Comparison of ENCODE assay signal across 1 cellular context in genomic region chr12:43758247-43758727, GRCh38.
TF ChIP-seq lines count a peak whose summit lies in the region.

No MANE protein-coding gene starts in this region.

TF ChIP-seq in HepG2, 621 proteins besides CTCF, POLR2A, EP300 and RAD21 (continued from another document):
- TF ChIP-seq SKIL (CRISPR knock-in tag; IDR thresholded peaks at IDR 0.05; ENCODE audit: borderline replicate concordance): no peak
- no peak for TF ChIP-seq GLI4 (CRISPR knock-in tag; IDR thresholded peaks at IDR 0.05; ENCODE audit: borderline replicate concordance)
- no peak for TF ChIP-seq ZSCAN12 (CRISPR knock-in tag; IDR thresholded peaks at IDR 0.05)
- no peak for TF ChIP-seq RXRB (CRISPR knock-in tag; IDR thresholded peaks at IDR 0.05; ENCODE audit: borderline replicate concordance)
- no peak for TF ChIP-seq GABPB1 (CRISPR knock-in tag; IDR thresholded peaks at IDR 0.05)
- no peak for TF ChIP-seq ZNF232 (CRISPR knock-in tag; IDR thresholded peaks at IDR 0.05; ENCODE audit: borderline replicate concordance)
- TF ChIP-seq ONECUT2 (CRISPR knock-in tag; IDR thresholded peaks at IDR 0.05): no peak
- TF ChIP-seq NRL (CRISPR knock-in tag; IDR thresholded peaks at IDR 0.05; ENCODE audit: borderline replicate concordance): no peak
- no peak for TF ChIP-seq KAT8 (CRISPR knock-in tag; IDR thresholded peaks at IDR 0.05)
- TF ChIP-seq, protein P1, sequence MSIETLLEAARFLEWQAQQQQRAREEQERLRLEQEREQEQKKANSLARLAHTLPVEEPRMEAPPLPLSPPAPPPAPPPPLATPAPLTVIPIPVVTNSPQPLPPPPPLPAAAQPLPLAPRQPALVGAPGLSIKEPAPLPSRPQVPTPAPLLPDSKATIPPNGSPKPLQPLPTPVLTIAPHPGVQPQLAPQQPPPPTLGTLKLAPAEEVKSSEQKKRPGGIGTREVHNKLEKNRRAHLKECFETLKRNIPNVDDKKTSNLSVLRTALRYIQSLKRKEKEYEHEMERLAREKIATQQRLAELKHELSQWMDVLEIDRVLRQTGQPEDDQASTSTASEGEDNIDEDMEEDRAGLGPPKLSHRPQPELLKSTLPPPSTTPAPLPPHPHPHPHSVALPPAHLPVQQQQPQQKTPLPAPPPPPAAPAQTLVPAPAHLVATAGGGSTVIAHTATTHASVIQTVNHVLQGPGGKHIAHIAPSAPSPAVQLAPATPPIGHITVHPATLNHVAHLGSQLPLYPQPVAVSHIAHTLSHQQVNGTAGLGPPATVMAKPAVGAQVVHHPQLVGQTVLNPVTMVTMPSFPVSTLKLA (IDR thresholded peaks at IDR 0.05): peak; percentile 49; the same call in 1 of the 2 replicates
- no peak for TF ChIP-seq MBD4 (IDR thresholded peaks at IDR 0.05; ENCODE audit: borderline replicate concordance, low read length)
- TF ChIP-seq KDM1A (CRISPR knock-in tag; IDR thresholded peaks at IDR 0.05): no peak
- TF ChIP-seq REPIN1 (CRISPR knock-in tag; IDR thresholded peaks at IDR 0.05; ENCODE audit: borderline replicate concordance, low read depth): no peak
- 0 out of 2 replicates have a peak, but pooled peaks have one; percentile 32 for TF ChIP-seq DMAP1 (CRISPR knock-in tag; IDR thresholded peaks at IDR 0.05)
- no peak for TF ChIP-seq ZNF7 (CRISPR knock-in tag; IDR thresholded peaks at IDR 0.05)
- peak; percentile 93; the same call in 2 of the 3 replicates for TF ChIP-seq MXI1 (IDR thresholded peaks at IDR 0.05; ENCODE audit: borderline replicate concordance, low read depth, low read length)
- TF ChIP-seq CCDC6 (CRISPR knock-in tag; IDR thresholded peaks at IDR 0.05): 0 out of 2 replicates have a peak, but pooled peaks have one; percentile 29
- no peak for TF ChIP-seq MIXL1 (CRISPR knock-in tag; IDR thresholded peaks at IDR 0.05)
- no peak for TF ChIP-seq NR2F2 (IDR thresholded peaks at IDR 0.05; ENCODE audit: borderline replicate concordance, low read depth)
- no peak for TF ChIP-seq ADNP (CRISPR knock-in tag; IDR thresholded peaks at IDR 0.05)
- peak; percentile 4; the same call in 1 of the 2 replicates for TF ChIP-seq ZNF317 (CRISPR knock-in tag; IDR thresholded peaks at IDR 0.05)
- TF ChIP-seq ZNF564 (CRISPR knock-in tag; IDR thresholded peaks at IDR 0.05): no peak
- TF ChIP-seq NFYC (CRISPR knock-in tag; IDR thresholded peaks at IDR 0.05): no peak
- TF ChIP-seq MLLT10 (CRISPR knock-in tag; IDR thresholded peaks at IDR 0.05): 0 out of 2 replicates have a peak, but pooled peaks have one; percentile 25
- no peak for TF ChIP-seq TCF12 (IDR thresholded peaks at IDR 0.05)
- TF ChIP-seq TCF12 (CRISPR knock-in tag; IDR thresholded peaks at IDR 0.05): 0 out of 2 replicates have a peak, but pooled peaks have one; percentile 31
- TF ChIP-seq, protein P2, sequence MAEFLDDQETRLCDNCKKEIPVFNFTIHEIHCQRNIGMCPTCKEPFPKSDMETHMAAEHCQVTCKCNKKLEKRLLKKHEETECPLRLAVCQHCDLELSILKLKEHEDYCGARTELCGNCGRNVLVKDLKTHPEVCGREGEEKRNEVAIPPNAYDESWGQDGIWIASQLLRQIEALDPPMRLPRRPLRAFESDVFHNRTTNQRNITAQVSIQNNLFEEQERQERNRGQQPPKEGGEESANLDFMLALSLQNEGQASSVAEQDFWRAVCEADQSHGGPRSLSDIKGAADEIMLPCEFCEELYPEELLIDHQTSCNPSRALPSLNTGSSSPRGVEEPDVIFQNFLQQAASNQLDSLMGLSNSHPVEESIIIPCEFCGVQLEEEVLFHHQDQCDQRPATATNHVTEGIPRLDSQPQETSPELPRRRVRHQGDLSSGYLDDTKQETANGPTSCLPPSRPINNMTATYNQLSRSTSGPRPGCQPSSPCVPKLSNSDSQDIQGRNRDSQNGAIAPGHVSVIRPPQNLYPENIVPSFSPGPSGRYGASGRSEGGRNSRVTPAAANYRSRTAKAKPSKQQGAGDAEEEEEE (CRISPR knock-in tag; IDR thresholded peaks at IDR 0.05; ENCODE audit: borderline replicate concordance): no peak
- TF ChIP-seq ZNF549 (CRISPR knock-in tag; IDR thresholded peaks at IDR 0.05): no peak
- TF ChIP-seq ZNF891 (CRISPR knock-in tag; IDR thresholded peaks at IDR 0.05): no peak
- TF ChIP-seq, protein P3, sequence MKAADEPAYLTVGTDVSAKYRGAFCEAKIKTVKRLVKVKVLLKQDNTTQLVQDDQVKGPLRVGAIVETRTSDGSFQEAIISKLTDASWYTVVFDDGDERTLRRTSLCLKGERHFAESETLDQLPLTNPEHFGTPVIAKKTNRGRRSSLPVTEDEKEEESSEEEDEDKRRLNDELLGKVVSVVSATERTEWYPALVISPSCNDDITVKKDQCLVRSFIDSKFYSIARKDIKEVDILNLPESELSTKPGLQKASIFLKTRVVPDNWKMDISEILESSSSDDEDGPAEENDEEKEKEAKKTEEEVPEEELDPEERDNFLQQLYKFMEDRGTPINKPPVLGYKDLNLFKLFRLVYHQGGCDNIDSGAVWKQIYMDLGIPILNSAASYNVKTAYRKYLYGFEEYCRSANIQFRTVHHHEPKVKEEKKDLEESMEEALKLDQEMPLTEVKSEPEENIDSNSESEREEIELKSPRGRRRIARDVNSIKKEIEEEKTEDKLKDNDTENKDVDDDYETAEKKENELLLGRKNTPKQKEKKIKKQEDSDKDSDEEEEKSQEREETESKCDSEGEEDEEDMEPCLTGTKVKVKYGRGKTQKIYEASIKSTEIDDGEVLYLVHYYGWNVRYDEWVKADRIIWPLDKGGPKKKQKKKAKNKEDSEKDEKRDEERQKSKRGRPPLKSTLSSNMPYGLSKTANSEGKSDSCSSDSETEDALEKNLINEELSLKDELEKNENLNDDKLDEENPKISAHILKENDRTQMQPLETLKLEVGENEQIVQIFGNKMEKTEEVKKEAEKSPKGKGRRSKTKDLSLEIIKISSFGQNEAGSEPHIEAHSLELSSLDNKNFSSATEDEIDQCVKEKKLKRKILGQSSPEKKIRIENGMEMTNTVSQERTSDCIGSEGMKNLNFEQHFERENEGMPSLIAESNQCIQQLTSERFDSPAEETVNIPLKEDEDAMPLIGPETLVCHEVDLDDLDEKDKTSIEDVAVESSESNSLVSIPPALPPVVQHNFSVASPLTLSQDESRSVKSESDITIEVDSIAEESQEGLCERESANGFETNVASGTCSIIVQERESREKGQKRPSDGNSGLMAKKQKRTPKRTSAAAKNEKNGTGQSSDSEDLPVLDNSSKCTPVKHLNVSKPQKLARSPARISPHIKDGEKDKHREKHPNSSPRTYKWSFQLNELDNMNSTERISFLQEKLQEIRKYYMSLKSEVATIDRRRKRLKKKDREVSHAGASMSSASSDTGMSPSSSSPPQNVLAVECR (CRISPR knock-in tag; IDR thresholded peaks at IDR 0.05; ENCODE audit: borderline replicate concordance): peak; percentile 48; the same call in 1 of the 2 replicates
- no peak for TF ChIP-seq ZKSCAN8 (CRISPR knock-in tag; IDR thresholded peaks at IDR 0.05; ENCODE audit: borderline replicate concordance)
- TF ChIP-seq ARHGAP35 (CRISPR knock-in tag; IDR thresholded peaks at IDR 0.05; ENCODE audit: borderline replicate concordance): no peak
- no peak for TF ChIP-seq MED13 (CRISPR knock-in tag; IDR thresholded peaks at IDR 0.05)
- no peak for TF ChIP-seq DZIP1 (CRISPR knock-in tag; IDR thresholded peaks at IDR 0.05)
- TF ChIP-seq ZNF772 (CRISPR knock-in tag; IDR thresholded peaks at IDR 0.05): no peak
